1 cellular context compared by ENCODE assay signal in genomic region chr5:151779531-151780125, GRCh38.
TF ChIP-seq lines count a peak whose summit lies in the region.

No MANE protein-coding gene starts in this region.

TF ChIP-seq in endothelial cell of umbilical vein, 7 proteins besides CTCF, POLR2A, EP300 and RAD21 (continued from another document):
- no peak for TF ChIP-seq GATA2 (IDR thresholded peaks at IDR 0.05; ENCODE audit: insufficient read depth, insufficient read length, low read depth, low read length)
- no peak for TF ChIP-seq FOS (IDR thresholded peaks at IDR 0.05; ENCODE audit: borderline replicate concordance, insufficient read depth, low read length)
- TF ChIP-seq MYC (IDR thresholded peaks at IDR 0.05; ENCODE audit: low read depth, low read length), result no peak
